In the genomic region with DNA sequence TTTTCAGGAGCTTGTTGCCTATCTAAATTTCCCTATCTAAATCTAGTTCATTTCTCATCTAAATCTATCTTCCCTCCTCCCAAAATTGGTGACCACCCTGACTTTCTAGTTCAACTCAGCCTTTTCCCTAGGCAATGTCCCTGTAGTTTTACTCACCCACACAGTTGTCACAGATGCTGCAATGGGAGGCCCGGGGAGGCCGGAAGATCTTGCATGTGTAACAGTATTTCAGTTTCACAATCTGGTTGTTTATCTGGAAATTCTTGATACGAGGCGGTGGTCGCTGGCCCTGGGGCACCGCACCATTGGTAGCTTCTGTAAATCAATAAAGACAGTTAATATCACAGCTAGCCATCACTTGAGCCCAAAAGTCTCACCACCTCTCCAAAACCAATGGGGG, we compare ENCODE assay signal across 14 cellular contexts. TPM values are rescaled to one million over a fixed set of nuclear protein-coding genes. Genes with fewer than 3 reads are reported as not detected.
DNase-seq lines count a peak whose midpoint lies in the region; ATAC-seq and TF ChIP-seq lines count a peak whose summit lies in the region.
"Had no signal": no experiment of that assay in that cellular context is flagged by ENCODE, and none has a peak within 500 bp of the region (broad histone marks: within the 10 kb centered on the region; RNA-seq: fewer than 3 reads in every experiment).

No MANE protein-coding gene starts in this region.

- no peaks in the 10 kb centered on the region for H3K9me3 ChIP-seq in CD4-positive, alpha-beta memory T cell (ENCODE audit: control insufficient read depth in 1 of 2, low read length in 2 of 2)
- H3K9me3 ChIP-seq in Panc1 (ENCODE audit: control insufficient read depth, insufficient read depth, low read depth, low read length): no peaks in the 10 kb centered on the region
- H3K9me3 ChIP-seq: gastrocnemius medialis, tibial nerve had no signal

- H3K36me3 ChIP-seq in CD4-positive, alpha-beta memory T cell (ENCODE audit: insufficient read depth, low read length): no peaks in the 10 kb centered on the region
- peaks cover 3% of the 10 kb centered on the region for H3K36me3 ChIP-seq in Panc1 (ENCODE audit: control insufficient read depth, insufficient read depth, low read length)
- H3K36me3 ChIP-seq: gastrocnemius medialis had no signal

- peaks cover 9% of the 10 kb centered on the region for H3K36me3 Mint-ChIP-seq in activated CD8-positive, alpha-beta memory T cell treated with anti-CD3 and anti-CD28 coated beads, Interleukin-2, amount 10 ng/mL, durations not matched to agents 7 days and 5 days
- H3K36me3 Mint-ChIP-seq in CD4-positive, alpha-beta memory T cell: peaks cover 0 to 1% of the 10 kb centered on the region in 2 donors
- H3K36me3 Mint-ChIP-seq in chondrocyte (ENCODE audit: low read depth): peaks cover 6% of the 10 kb centered on the region
- H3K36me3 Mint-ChIP-seq: naive B cell had no signal

- H3K4me3 ChIP-seq in CD4-positive, alpha-beta memory T cell (ENCODE audit: low read length in 2 of 2): no peak overlapping the region
- no peak overlapping the region for H3K4me3 ChIP-seq in Panc1 (ENCODE audit: low read depth in 2 of 2, low read length in 2 of 2)
- H3K4me3 ChIP-seq in foreskin fibroblast (ENCODE audit: low read depth in 1 of 2, low read length in 2 of 2): no peak overlapping the region
- H3K4me3 ChIP-seq: gastrocnemius medialis, tibial nerve had no signal

- intact Hi-C loops in CD4-positive, alpha-beta memory T cell (cut with micrococcal nuclease): loop anchor here (1.0 to 5.0 kb wide), 8 partner anchors 41 to 216 kb away; no protein-coding TSS in a partner anchor
- intact Hi-C loops in Panc1 (cut with micrococcal nuclease; ENCODE audit: unreplicated experiment) (loop anchor here (2.0 kb wide), 1 partner anchor 219 kb away; no protein-coding TSS in a partner anchor), left ventricle myocardium superior (cut with micrococcal nuclease) (no loop called here)

- POLR2A ChIA-PET in CD4-positive, alpha-beta memory T cell (lab: Charles Lee; ENCODE audit: partially characterized antibody): interaction anchor here (1.2 to 2.2 kb wide), 4 partner anchors 42 to 67 kb away, joined by 3 to 8 read pairs (median 5); no protein-coding TSS in a partner anchor
- POLR2A ChIA-PET in Panc1 (lab: Charles Lee): no interaction called here

- no TSS peak for BruUV-seq in Panc1 (replicated peaks; lab: Mats Ljungman, UMichigan)

- no peaks in the 10 kb centered on the region for H3K27me3 ChIP-seq in CD4-positive, alpha-beta memory T cell (ENCODE audit: insufficient read depth, low read length)
- H3K27me3 ChIP-seq in Panc1 (ENCODE audit: control insufficient read depth, insufficient read depth, low read length): no peaks in the 10 kb centered on the region
- H3K27me3 ChIP-seq: gastrocnemius medialis, tibial nerve had no signal

- peaks cover 10% of the 10 kb centered on the region for H3K4me1 ChIP-seq in CD4-positive, alpha-beta memory T cell (ENCODE audit: insufficient read depth, low read length)
- H3K4me1 ChIP-seq in Panc1 (ENCODE audit: control insufficient read depth, insufficient read depth, low read length): no peaks in the 10 kb centered on the region
- H3K4me1 ChIP-seq: gastrocnemius medialis, tibial nerve had no signal

- in situ Hi-C loops in Panc1 (cut with HindIII; ENCODE audit: low pct_unique_long_range_greater_than_20kb, low sequenced_read_pairs): no loop called here

- H3K4me1 Mint-ChIP-seq in activated CD8-positive, alpha-beta memory T cell treated with anti-CD3 and anti-CD28 coated beads, Interleukin-2, amount 10 ng/mL, durations not matched to agents 7 days and 5 days: peaks cover 17% of the 10 kb centered on the region
- H3K4me1 Mint-ChIP-seq in CD4-positive, alpha-beta memory T cell: peaks cover 9 to 19% (median 11%) of the 10 kb centered on the region in 4 donors
- H3K4me1 Mint-ChIP-seq in chondrocyte (ENCODE audit: low read depth): peaks cover 10% of the 10 kb centered on the region

- no peaks in the 10 kb centered on the region for H3K27me3 Mint-ChIP-seq in activated CD8-positive, alpha-beta memory T cell treated with anti-CD3 and anti-CD28 coated beads, Interleukin-2, amount 10 ng/mL, durations not matched to agents 7 days and 5 days
- no peaks in the 10 kb centered on the region for H3K27me3 Mint-ChIP-seq in CD4-positive, alpha-beta memory T cell
- no peaks in the 10 kb centered on the region for H3K27me3 Mint-ChIP-seq in chondrocyte (ENCODE audit: low read depth)
- H3K27me3 Mint-ChIP-seq: naive B cell had no signal

- DNase-seq in activated CD8-positive, alpha-beta memory T cell treated with anti-CD3 and anti-CD28 coated beads, Interleukin-2, amount 10 ng/mL, durations not matched to agents 7 days and 5 days: peak; percentile 42
- no peak for DNase-seq in activated CD8-positive, alpha-beta memory T cell treated with anti-CD3 and anti-CD28 coated beads, Interleukin-2, amount 50 U/mL, for 48 hours
- no peak for DNase-seq in CD4-positive, alpha-beta memory T cell
- DNase-seq in Panc1 (ENCODE audit: low read depth, low spot score) (no peak), chondrocyte (ENCODE audit: low spot score) (no peak), AG20443 (ENCODE audit: low spot score) (no peak), foreskin fibroblast (no peak), left ventricle myocardium superior (no peak)
- DNase-seq: amniotic stem cell, gastrocnemius medialis had no signal

- peak; percentile 74 for ATAC-seq in activated CD8-positive, alpha-beta memory T cell treated with anti-CD3 and anti-CD28 coated beads, Interleukin-2, amount 10 ng/mL, durations not matched to agents 7 days and 5 days
- ATAC-seq in Panc1 (0 out of 2 replicates have a peak, but pooled peaks have one; percentile 17), left ventricle myocardium superior (no peak)
- ATAC-seq: gastrocnemius medialis had no signal

- no peaks in the 10 kb centered on the region for H3K9me3 Mint-ChIP-seq in activated CD8-positive, alpha-beta memory T cell treated with anti-CD3 and anti-CD28 coated beads, Interleukin-2, amount 10 ng/mL, durations not matched to agents 7 days and 5 days (ENCODE audit: low read depth)
- no peaks in the 10 kb centered on the region for H3K9me3 Mint-ChIP-seq in CD4-positive, alpha-beta memory T cell
- no peaks in the 10 kb centered on the region for H3K9me3 Mint-ChIP-seq in chondrocyte (ENCODE audit: low read depth)
- H3K9me3 Mint-ChIP-seq: naive B cell had no signal

- H3K4me3 Mint-ChIP-seq in activated CD8-positive, alpha-beta memory T cell treated with anti-CD3 and anti-CD28 coated beads, Interleukin-2, amount 10 ng/mL, durations not matched to agents 7 days and 5 days: peak overlapping the region; percentile 53
- peak overlapping the region in 4 of 8 donors; percentile 42 to 72 (median 63) for H3K4me3 Mint-ChIP-seq in CD4-positive, alpha-beta memory T cell
- H3K4me3 Mint-ChIP-seq in chondrocyte (ENCODE audit: unreplicated experiment): no peak overlapping the region
- H3K4me3 Mint-ChIP-seq: naive B cell had no signal

- H3K27ac ChIP-seq in CD4-positive, alpha-beta memory T cell (ENCODE audit: low read depth, low read length): no peak overlapping the region
- no peak overlapping the region for H3K27ac ChIP-seq in Panc1 (ENCODE audit: low read length)
- H3K27ac ChIP-seq: gastrocnemius medialis, tibial nerve had no signal

- TF ChIP-seq CTCF in Panc1 (IDR thresholded peaks at IDR 0.05) (peak; percentile 43; the same call in 1 of the 2 replicates), chondrocyte (IDR thresholded peaks at IDR 0.05) (peak; percentile 49), foreskin fibroblast (IDR thresholded peaks at IDR 0.05; ENCODE audit: low read depth, low read length) (no peak)

- H3K27ac Mint-ChIP-seq in activated CD8-positive, alpha-beta memory T cell treated with anti-CD3 and anti-CD28 coated beads, Interleukin-2, amount 10 ng/mL, durations not matched to agents 7 days and 5 days: peak overlapping the region; percentile 91
- peak overlapping the region in 5 of 7 donors; percentile 23 to 87 (median 71) for H3K27ac Mint-ChIP-seq in CD4-positive, alpha-beta memory T cell
- H3K27ac Mint-ChIP-seq in chondrocyte (ENCODE audit: unreplicated experiment): no peak overlapping the region

- CTCF ChIA-PET in activated CD8-positive, alpha-beta memory T cell treated with anti-CD3 and anti-CD28 coated beads, Interleukin-2, amount 10 ng/mL, durations not matched to agents 7 days and 5 days (lab: Charles Lee): interaction anchor here (0.9 to 3.7 kb wide), 24 partner anchors 9 to 218 kb away, joined by 3 to 19 read pairs (median 5); no protein-coding TSS in a partner anchor
- CTCF ChIA-PET in CD4-positive, alpha-beta memory T cell (lab: Charles Lee; ENCODE audit: partially characterized antibody): interaction anchor here (0.8 to 5.3 kb wide), 35 partner anchors 10 to 237 kb away, joined by 3 to 48 read pairs (median 4); a partner anchor contains a TSS
- CTCF ChIA-PET in Panc1 (lab: Charles Lee): interaction anchor here (0.6 to 1.1 kb wide), 4 partner anchors 34 to 219 kb away, joined by 3 to 4 read pairs (median 4); no protein-coding TSS in a partner anchor

RNA-seq across cellular contexts. Expression of a gene that starts 20.2 kb away (rescaled TPM):
- total RNA-seq in activated CD8-positive, alpha-beta memory T cell treated with anti-CD3 and anti-CD28 coated beads, Interleukin-2, amount 10 ng/mL, durations not matched to agents 7 days and 5 days: 1 to 10 TPM; 5.5 to 7.3 TPM
- total RNA-seq in CD4-positive, alpha-beta memory T cell: 1 to 10 TPM; 5.1 to 6.1 TPM
- 1 to 10 TPM; 5.6 to 8.1 TPM for polyA plus RNA-seq in CD4-positive, alpha-beta memory T cell
- 57.2 TPM for total RNA-seq in Panc1 (2021; ENCODE audit: unreplicated experiment)
- 37.8 TPM for polyA plus RNA-seq in Panc1 (2012; ENCODE audit: insufficient read length)
- 41.4 to 46.0 TPM (median 45.4 TPM) in 3 replicates for total RNA-seq in chondrocyte
- 13.4 TPM for total RNA-seq in left ventricle myocardium superior

RNA-seq across cellular contexts. Expression of a gene that starts 43.8 kb away (rescaled TPM):
- total RNA-seq in activated CD8-positive, alpha-beta memory T cell treated with anti-CD3 and anti-CD28 coated beads, Interleukin-2, amount 10 ng/mL, durations not matched to agents 7 days and 5 days: 100 to 1,000 TPM; 231 to 248 TPM
- total RNA-seq in CD4-positive, alpha-beta memory T cell: 100 to 1,000 TPM; 148 to 152 TPM
- 100 to 1,000 TPM in 1 of 2 donors, 10 to 100 TPM in 1; 83.3 to 211 TPM for polyA plus RNA-seq in CD4-positive, alpha-beta memory T cell
- total RNA-seq in Panc1 (2021; ENCODE audit: unreplicated experiment): 0.33 TPM
- polyA plus RNA-seq in Panc1 (2012; ENCODE audit: insufficient read length): not detected
- total RNA-seq in chondrocyte: not detected in 3 replicates
- 1.8 TPM for total RNA-seq in left ventricle myocardium superior
- total RNA-seq: pulmonary artery endothelial cell, RPMI7951 had no signal

Comparison
In these comparisons a context has a peak if more than half of its experiments do, and no peak if none do; other contexts are left out.
1. RNA of a gene that starts 43.8 kb away (total RNA-seq): 231 to 248 TPM in activated CD8-positive, alpha-beta memory T cell treated with anti-CD3 and anti-CD28 coated beads, Interleukin-2, amount 10 ng/mL, durations not matched to agents 7 days and 5 days and 148 to 152 TPM in CD4-positive, alpha-beta memory T cell; 1.8 TPM in left ventricle myocardium superior (single experiment), 0.33 TPM in Panc1 (single experiment) and not detected in chondrocyte; every median in the first group is over 10 times any median in the second.